ENCODE assay signal across 9 cellular contexts in the genomic region with DNA sequence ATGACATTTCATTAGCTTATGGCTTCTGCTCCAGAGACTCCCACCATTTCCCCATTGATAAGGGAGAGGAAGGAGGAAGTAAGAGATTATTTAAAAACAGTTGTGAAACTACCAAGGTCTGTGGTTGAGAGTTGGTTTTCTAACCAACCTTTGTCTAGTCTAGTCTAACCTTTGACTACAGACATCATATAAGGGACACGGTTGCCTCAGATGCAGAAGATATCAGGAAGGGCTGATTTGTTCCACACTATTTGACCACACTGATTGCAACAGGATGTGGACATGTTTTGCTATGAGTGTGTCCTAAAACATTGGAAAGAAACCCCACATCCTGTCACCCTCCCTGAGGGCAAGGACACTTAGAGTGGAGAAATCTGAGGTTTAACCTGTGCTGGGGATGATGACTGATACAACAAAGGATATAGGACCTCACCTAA. TPM values are rescaled to one million over a fixed set of nuclear protein-coding genes. Genes with fewer than 3 reads are reported as not detected.
DNase-seq lines count a peak whose midpoint lies in the region; ATAC-seq and TF ChIP-seq lines count a peak whose summit lies in the region.
"Had no signal": no experiment of that assay in that cellular context is flagged by ENCODE, and none has a peak within 500 bp of the region (broad histone marks: within the 10 kb centered on the region; RNA-seq: fewer than 3 reads in every experiment).

No MANE protein-coding gene starts in this region.

- no peak overlapping the region for H3K23ac ChIP-seq in mesendoderm (ENCODE audit: low read length)

- H2AK5ac ChIP-seq in mesendoderm (ENCODE audit: low read length) = no peak overlapping the region

- H3K27me3 ChIP-seq in mesendoderm (ENCODE audit: insufficient read depth, low read length, poor library complexity) = no peaks in the 10 kb centered on the region

- H3K18ac ChIP-seq in mesendoderm (ENCODE audit: low read length) = peak overlapping the region; percentile 75

- H3K27ac ChIP-seq in mesendoderm (ENCODE audit: low read depth, low read length) = no peak overlapping the region
- H3K27ac ChIP-seq: VCaP had no signal

- H4K5ac ChIP-seq in mesendoderm (ENCODE audit: low read length) = no peak overlapping the region

- peaks cover 3% of the 10 kb centered on the region for H3K4me1 ChIP-seq in mesendoderm (ENCODE audit: control insufficient read depth, low read depth, low read length)

- intact Hi-C loops in activated CD4-positive, alpha-beta T cell treated with anti-CD3 and anti-CD28 coated beads, Interleukin-2, amount 10 ng/mL, durations not matched to agents 24 days and 14 days (cut with micrococcal nuclease) = loop anchor here (1.0 to 5.0 kb wide), 5 partner anchors 12 to 329 kb away; partner anchors contain the start of gene THAP9
- intact Hi-C loops in Right ventricle myocardium superior (cut with DNase I) = no loop called here

- ATAC-seq in HG02981 (IDR thresholded peaks at IDR 0.05; ENCODE audit: unreplicated experiment) (peak; percentile 76), Right ventricle myocardium superior (ENCODE audit: poor library complexity) (no peak), WTC11 (no peak)

- CTCF ChIA-PET in WTC11 (lab: Charles Lee) = no interaction called here

- peak overlapping the region; percentile 76 for H4K8ac ChIP-seq in mesendoderm (ENCODE audit: low read depth, low read length)

- no peak for TF ChIP-seq POLR2A in erythroblast (IDR thresholded peaks at IDR 0.05; ENCODE audit: low read length)

- no peaks in the 10 kb centered on the region for H3K79me1 ChIP-seq in mesendoderm (ENCODE audit: low read length)

- H3K4ac ChIP-seq in mesendoderm (ENCODE audit: low read depth, low read length) = no peak overlapping the region

- H3K4me3 Mint-ChIP-seq in activated CD4-positive, alpha-beta T cell treated with anti-CD3 and anti-CD28 coated beads, Interleukin-2, amount 10 ng/mL, durations not matched to agents 24 days and 14 days = peak overlapping the region; percentile 48
- no peak overlapping the region for H3K4me3 Mint-ChIP-seq in WTC11

- no peak for TF ChIP-seq CTCF in WTC11 (IDR thresholded peaks at IDR 0.05)

- peaks cover 22% of the 10 kb centered on the region for H3K36me3 Mint-ChIP-seq in activated CD4-positive, alpha-beta T cell treated with anti-CD3 and anti-CD28 coated beads, Interleukin-2, amount 10 ng/mL, durations not matched to agents 24 days and 14 days (ENCODE audit: low read depth)
- no peaks in the 10 kb centered on the region for H3K36me3 Mint-ChIP-seq in WTC11

- no CpG with 5 or more reads among the region's 1 CpG for WGBS in mesendoderm (ENCODE audit: extremely low coverage, insufficient coverage, low lambda C conversion rate)

- no peaks in the 10 kb centered on the region for H3K79me2 ChIP-seq in mesendoderm (ENCODE audit: control insufficient read depth, insufficient read depth, low read length)

- no peak overlapping the region for H3K4me2 ChIP-seq in mesendoderm (ENCODE audit: low read length)

- H3K27ac Mint-ChIP-seq in activated CD4-positive, alpha-beta T cell treated with anti-CD3 and anti-CD28 coated beads, Interleukin-2, amount 10 ng/mL, durations not matched to agents 24 days and 14 days = peak overlapping the region; percentile 52
- no peak overlapping the region for H3K27ac Mint-ChIP-seq in WTC11

- H3K36me3 ChIP-seq in mesendoderm (ENCODE audit: control insufficient read depth, insufficient read depth, low read length) = no peaks in the 10 kb centered on the region

- H3K56ac ChIP-seq in mesendoderm (ENCODE audit: low read length) = no peak overlapping the region

- H3K4me3 ChIP-seq in mesendoderm (ENCODE audit: low read length) = no peak overlapping the region

- peak; percentile 89 for DNase-seq in activated CD4-positive, alpha-beta T cell treated with anti-CD3 and anti-CD28 coated beads, Interleukin-2, amount 10 ng/mL, durations not matched to agents 24 days and 14 days
- no peak for DNase-seq in activated CD4-positive, alpha-beta T cell treated with anti-CD3 and anti-CD28 coated beads, Interleukin-2, amount 50 U/mL, for 1 hour
- DNase-seq in SIG-M5 treated with dmso at 0.1 percent for 504 hours (lab: John Stamatoyannopoulos, UW; ENCODE audit: unreplicated experiment) = peak; percentile 99
- DNase-seq in mesendoderm = no peak
- no peak for DNase-seq in erythroblast (lab: John Stamatoyannopoulos, UW)
- no peak for DNase-seq in Right ventricle myocardium superior
- no peak for DNase-seq in WTC11 (ENCODE audit: low spot score)

- peaks cover 55% of the 10 kb centered on the region for H3K4me1 Mint-ChIP-seq in activated CD4-positive, alpha-beta T cell treated with anti-CD3 and anti-CD28 coated beads, Interleukin-2, amount 10 ng/mL, durations not matched to agents 24 days and 14 days
- peaks cover 10% of the 10 kb centered on the region for H3K4me1 Mint-ChIP-seq in WTC11

- H3K9me3 Mint-ChIP-seq in activated CD4-positive, alpha-beta T cell treated with anti-CD3 and anti-CD28 coated beads, Interleukin-2, amount 10 ng/mL, durations not matched to agents 24 days and 14 days = peaks cover 10% of the 10 kb centered on the region
- no peaks in the 10 kb centered on the region for H3K9me3 Mint-ChIP-seq in WTC11

- no peak overlapping the region for H2BK120ac ChIP-seq in mesendoderm (ENCODE audit: low read depth, low read length)

- POLR2A ChIA-PET in WTC11 (lab: Charles Lee) = no interaction called here

- no peak overlapping the region for H2BK5ac ChIP-seq in mesendoderm (ENCODE audit: low read length)

- no peak overlapping the region for H2BK15ac ChIP-seq in mesendoderm (replicated peaks; ENCODE audit: low read depth)

- H3K27me3 Mint-ChIP-seq in activated CD4-positive, alpha-beta T cell treated with anti-CD3 and anti-CD28 coated beads, Interleukin-2, amount 10 ng/mL, durations not matched to agents 24 days and 14 days = peaks cover 6% of the 10 kb centered on the region
- no peaks in the 10 kb centered on the region; the same call in 1 of the 2 replicates for H3K27me3 Mint-ChIP-seq in WTC11 (ENCODE audit: low read depth)

- no peak overlapping the region for H3K9ac ChIP-seq in mesendoderm (ENCODE audit: low read length)

TF ChIP-seq in WTC11, 78 proteins besides CTCF, POLR2A, EP300 and RAD21:
- TF ChIP-seq GABPB1 (CRISPR knock-in tag; IDR thresholded peaks at IDR 0.05) = no peak
- TF ChIP-seq, protein P1, sequence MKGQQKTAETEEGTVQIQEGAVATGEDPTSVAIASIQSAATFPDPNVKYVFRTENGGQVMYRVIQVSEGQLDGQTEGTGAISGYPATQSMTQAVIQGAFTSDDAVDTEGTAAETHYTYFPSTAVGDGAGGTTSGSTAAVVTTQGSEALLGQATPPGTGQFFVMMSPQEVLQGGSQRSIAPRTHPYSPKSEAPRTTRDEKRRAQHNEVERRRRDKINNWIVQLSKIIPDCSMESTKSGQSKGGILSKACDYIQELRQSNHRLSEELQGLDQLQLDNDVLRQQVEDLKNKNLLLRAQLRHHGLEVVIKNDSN (CRISPR knock-in tag; IDR thresholded peaks at IDR 0.05) = no peak

RNA-seq across cellular contexts. Expression of gene COQ2, which starts 53.0 kb away (rescaled TPM):
- total RNA-seq in activated CD4-positive, alpha-beta T cell treated with anti-CD3 and anti-CD28 coated beads, Interleukin-2, amount 10 ng/mL, durations not matched to agents 24 days and 14 days = 20.5 and 20.7 TPM in 2 replicates
- 30.4 TPM for polyA plus RNA-seq in mesendoderm (2013, experiment 1 of 2)
- polyA plus RNA-seq in mesendoderm (2013, experiment 2 of 2) = 29.4 TPM
- 23.7 TPM for total RNA-seq in Right ventricle myocardium superior
- total RNA-seq in WTC11 (2021) = 20.5 to 22.8 TPM (median 21.6 TPM) in 3 replicates

Comparison
In these comparisons a context has a peak if more than half of its experiments do, and no peak if none do; other contexts are left out.
1. DNase-seq: peak in activated CD4-positive, alpha-beta T cell treated with anti-CD3 and anti-CD28 coated beads, Interleukin-2, amount 10 ng/mL, durations not matched to agents 24 days and 14 days (single experiment) and SIG-M5 treated with dmso at 0.1 percent for 504 hours (single experiment); none in activated CD4-positive, alpha-beta T cell treated with anti-CD3 and anti-CD28 coated beads, Interleukin-2, amount 50 U/mL, for 1 hour (single experiment), mesendoderm (single experiment), erythroblast (0 of 2), Right ventricle myocardium superior (single experiment) and WTC11 (single experiment).